Comparison of ENCODE assay signal across 8 cellular contexts in genomic region chr19:34135033-34135370, GRCh38. TPM values are rescaled to one million over a fixed set of nuclear protein-coding genes. Genes with fewer than 3 reads are reported as not detected.
A peak's percentile ranks its signal among the peaks of the same experiment; 100 is the strongest.
DNase-seq lines count a peak whose midpoint lies in the region; ATAC-seq and TF ChIP-seq lines count a peak whose summit lies in the region.

No MANE protein-coding gene starts in this region.

- peak overlapping the region; percentile 83 for H3K9ac ChIP-seq in skeletal muscle satellite cell (ENCODE audit: low read depth, low read length)

- TF ChIP-seq EP300 in gastroesophageal sphincter (IDR thresholded peaks at IDR 0.05) = no peak

- H3K4me1 Mint-ChIP-seq in T-helper 17 cell = peaks cover 2% of the 10 kb centered on the region

- no peak for DNase-seq in H7
- no peak for DNase-seq in T-helper 17 cell
- DNase-seq in erythroblast (lab: John Stamatoyannopoulos, UW) = no peak
- DNase-seq in foreskin keratinocyte = no peak
- DNase-seq in 8988T = no peak
- DNase-seq in NCI-H524 (lab: John Stamatoyannopoulos, UW) = no peak

- H3K4me1 ChIP-seq in gastroesophageal sphincter = peaks cover 0 to 12% (median 3%) of the 10 kb centered on the region in 3 donors
- H3K4me1 ChIP-seq in skeletal muscle satellite cell (ENCODE audit: control insufficient read depth, insufficient read depth, low read length) = no peaks in the 10 kb centered on the region
- no peaks in the 10 kb centered on the region for H3K4me1 ChIP-seq in foreskin keratinocyte

- H3K36me3 ChIP-seq in H7 (replicated peaks; ENCODE audit: control insufficient read depth, insufficient read depth, low read length) = no peaks in the 10 kb centered on the region
- H3K36me3 ChIP-seq in gastroesophageal sphincter = no peaks in the 10 kb centered on the region
- H3K36me3 ChIP-seq in skeletal muscle satellite cell (ENCODE audit: insufficient read depth, low read length) = no peaks in the 10 kb centered on the region

- H3K4me3 ChIP-seq in H7 (ENCODE audit: insufficient read depth, low read depth, low read length) (peak overlapping the region; percentile 76), gastroesophageal sphincter (peak overlapping the region; percentile 82 to 86), skeletal muscle satellite cell (ENCODE audit: low read length) (peak overlapping the region; percentile 79)

- peak overlapping the region; percentile 94 for H3K4me2 ChIP-seq in skeletal muscle satellite cell (ENCODE audit: low read length)

- H3K27ac Mint-ChIP-seq in T-helper 17 cell = peak overlapping the region; percentile 94

- ATAC-seq in T-helper 17 cell = no peak
- no peak for ATAC-seq in gastroesophageal sphincter
- no peak for ATAC-seq in foreskin keratinocyte

- TF ChIP-seq CTCF in gastroesophageal sphincter (IDR thresholded peaks at IDR 0.05) = no peak
- no peak for TF ChIP-seq CTCF in foreskin keratinocyte (conservative IDR thresholded peaks at IDR 0.05)

- H3K36me3 Mint-ChIP-seq in T-helper 17 cell (ENCODE audit: low read depth) = no peaks in the 10 kb centered on the region

- H3K4me3 Mint-ChIP-seq in T-helper 17 cell = peak overlapping the region; percentile 94

- H3K27me3 ChIP-seq in H7 (ENCODE audit: control insufficient read depth, insufficient read depth, low read length) = no peaks in the 10 kb centered on the region
- H3K27me3 ChIP-seq in gastroesophageal sphincter = no peaks in the 10 kb centered on the region
- no peaks in the 10 kb centered on the region for H3K27me3 ChIP-seq in skeletal muscle satellite cell (ENCODE audit: control insufficient read depth, insufficient read depth, low read length)
- no peaks in the 10 kb centered on the region for H3K27me3 ChIP-seq in foreskin keratinocyte

- no peaks in the 10 kb centered on the region for H3K27me3 Mint-ChIP-seq in T-helper 17 cell

- H3K27ac ChIP-seq in gastroesophageal sphincter = peak overlapping the region; percentile 73 to 95 (median 93)
- H3K27ac ChIP-seq in foreskin keratinocyte = no peak overlapping the region

- H3K9me3 ChIP-seq in T-helper 17 cell (ENCODE audit: control insufficient read depth, low read length, poor library complexity, severe bottlenecking) = no peaks in the 10 kb centered on the region
- H3K9me3 ChIP-seq in gastroesophageal sphincter = no peaks in the 10 kb centered on the region
- no peaks in the 10 kb centered on the region for H3K9me3 ChIP-seq in skeletal muscle satellite cell (replicated peaks; ENCODE audit: low read length)

- 69 to 77% methylated on average over 6 to 9 of the region's 11 CpGs for WGBS in gastroesophageal sphincter (ENCODE audit: low coverage in 1 of 2), 2 donors

- TF ChIP-seq POLR2A in gastroesophageal sphincter (IDR thresholded peaks at IDR 0.05) (no peak), erythroblast (IDR thresholded peaks at IDR 0.05; ENCODE audit: low read length) (no peak)

RNA-seq across cellular contexts. Expression of gene LSM14A, which starts 37.3 kb away (rescaled TPM):
- total RNA-seq in H7 (2014; rRNA removed; shearing (Covaris generic)) = 133 and 164 TPM in 2 replicates
- total RNA-seq in T-helper 17 cell = 100 to 1,000 TPM; 150 to 177 TPM
- 100 to 1,000 TPM; 106 to 141 (median 128) TPM for total RNA-seq in gastroesophageal sphincter
- 38.3 and 43.0 TPM in 2 replicates for total RNA-seq in skeletal muscle satellite cell (2012; rRNA removed)
- total RNA-seq in foreskin keratinocyte = 74.5 and 91.4 TPM in 2 replicates
- 35.2 and 38.1 TPM in 2 replicates for polyA plus RNA-seq in foreskin keratinocyte
